9 cellular contexts compared by ENCODE assay signal in genomic region chr15:89399390-89400120, GRCh38.
DNase-seq lines count a peak whose midpoint lies in the region; TF ChIP-seq lines count a peak whose summit lies in the region.
"Had no signal": no experiment of that assay in that cellular context is flagged by ENCODE, and none has a peak within 500 bp of the region (broad histone marks: within the 10 kb centered on the region; RNA-seq: fewer than 3 reads in every experiment).

No MANE protein-coding gene starts in this region.

- peaks cover 7% of the 10 kb centered on the region; the same call in 1 of the 2 replicates for H3K4me1 ChIP-seq in H9 (ENCODE audit: insufficient read depth, low read length)

- H4K20me1 ChIP-seq in H9 (ENCODE audit: control insufficient read depth, insufficient read depth, insufficient read length) = no peaks in the 10 kb centered on the region

- H3K27me3 ChIP-seq in H9 (ENCODE audit: insufficient read depth, low read length) = peaks cover 96% of the 10 kb centered on the region

- no peak overlapping the region for H3K4ac ChIP-seq in H9 (ENCODE audit: low read depth, low read length)

- H4K91ac ChIP-seq in H9 (ENCODE audit: insufficient read length, low read depth, low read length) = no peak overlapping the region

- no peaks in the 10 kb centered on the region for H3K9me3 Mint-ChIP-seq in activated CD4-positive, alpha-beta T cell treated with anti-CD3 and anti-CD28 coated beads, Interleukin-2, amount 10 ng/mL, durations not matched to agents 24 days and 14 days
- H3K9me3 Mint-ChIP-seq in H9 = peaks cover 0 to 14% of the 10 kb centered on the region in 2 experiments; a peak in 2 of 5 replicates
- H3K9me3 Mint-ChIP-seq in activated CD4-positive, alpha-beta memory T cell treated with anti-CD3 and anti-CD28 coated beads, Interleukin-2, amount 10 ng/mL, durations not matched to agents 7 days and 5 days = no peaks in the 10 kb centered on the region

- no peaks in the 10 kb centered on the region for H3K79me2 ChIP-seq in H9 (ENCODE audit: insufficient read depth, low read length)

- CTCF ChIA-PET in activated CD4-positive, alpha-beta memory T cell treated with anti-CD3 and anti-CD28 coated beads, Interleukin-2, amount 10 ng/mL, durations not matched to agents 7 days and 5 days (lab: Charles Lee) = interaction anchor here (0.6 to 6.2 kb wide), 6 partner anchors 13 to 1971 kb away, joined by 3 to 51 read pairs (median 4); no protein-coding TSS in a partner anchor

- peak overlapping the region; percentile 78 for H3K4me3 Mint-ChIP-seq in activated CD4-positive, alpha-beta T cell treated with anti-CD3 and anti-CD28 coated beads, Interleukin-2, amount 10 ng/mL, durations not matched to agents 24 days and 14 days
- H3K4me3 Mint-ChIP-seq in H9 = peak overlapping the region; percentile 51 to 71; a peak in 4 of 5 replicates
- peak overlapping the region; percentile 69 for H3K4me3 Mint-ChIP-seq in activated CD4-positive, alpha-beta memory T cell treated with anti-CD3 and anti-CD28 coated beads, Interleukin-2, amount 10 ng/mL, durations not matched to agents 7 days and 5 days

- H2BK5ac ChIP-seq in H9 (ENCODE audit: insufficient read length, low read length) = no peak overlapping the region

- no peak overlapping the region for H2AK5ac ChIP-seq in H9 (ENCODE audit: insufficient read length, low read length)

- no peak overlapping the region for H3K14ac ChIP-seq in H9 (ENCODE audit: insufficient read depth, low read length)

- peaks cover 69% of the 10 kb centered on the region for H3K27me3 Mint-ChIP-seq in activated CD4-positive, alpha-beta T cell treated with anti-CD3 and anti-CD28 coated beads, Interleukin-2, amount 10 ng/mL, durations not matched to agents 24 days and 14 days
- H3K27me3 Mint-ChIP-seq in H9 (ENCODE audit: low read depth) = peaks cover 99% of the 10 kb centered on the region
- peaks cover 76% of the 10 kb centered on the region for H3K27me3 Mint-ChIP-seq in activated CD4-positive, alpha-beta memory T cell treated with anti-CD3 and anti-CD28 coated beads, Interleukin-2, amount 10 ng/mL, durations not matched to agents 7 days and 5 days

- no peaks in the 10 kb centered on the region for H3K79me1 ChIP-seq in H9 (ENCODE audit: insufficient read depth, low read depth, low read length, poor library complexity, severe bottlenecking)

- peak overlapping the region; percentile 47 for H3K4me2 ChIP-seq in H9 (ENCODE audit: insufficient read depth, insufficient read length, low read length)

- intact Hi-C loops in activated CD4-positive, alpha-beta T cell treated with anti-CD3 and anti-CD28 coated beads, Interleukin-2, amount 10 ng/mL, durations not matched to agents 24 days and 14 days (cut with micrococcal nuclease) = loop anchor here (2.0 kb wide), 1 partner anchor 41 kb away; no protein-coding TSS in a partner anchor

- no peak overlapping the region for H2BK15ac ChIP-seq in H9 (ENCODE audit: low read depth, low read length)

- no peak overlapping the region for H3K9ac ChIP-seq in H9 (ENCODE audit: extremely low read depth, insufficient read length, low read length)

- POLR2A ChIA-PET in activated CD4-positive, alpha-beta memory T cell treated with anti-CD3 and anti-CD28 coated beads, Interleukin-2, amount 10 ng/mL, durations not matched to agents 7 days and 5 days (lab: Charles Lee) = interaction anchor here (0.9 to 1.5 kb wide), 2 partner anchors 10 to 65 kb away, joined by 3 read pairs; partner anchors contain the start of gene POLG

- H2BK120ac ChIP-seq in H9 (ENCODE audit: low read depth, low read length, poor library complexity, severe bottlenecking) = no peak overlapping the region

- peak overlapping the region; percentile 41 for H3K27ac Mint-ChIP-seq in activated CD4-positive, alpha-beta T cell treated with anti-CD3 and anti-CD28 coated beads, Interleukin-2, amount 10 ng/mL, durations not matched to agents 24 days and 14 days
- H3K27ac Mint-ChIP-seq in H9 = no peak overlapping the region
- H3K27ac Mint-ChIP-seq in activated CD4-positive, alpha-beta memory T cell treated with anti-CD3 and anti-CD28 coated beads, Interleukin-2, amount 10 ng/mL, durations not matched to agents 7 days and 5 days = no peak overlapping the region

- DNase-seq in activated CD4-positive, alpha-beta T cell treated with anti-CD3 and anti-CD28 coated beads, Interleukin-2, amount 10 ng/mL, durations not matched to agents 24 days and 14 days = peak; percentile 79
- no peak for DNase-seq in activated CD4-positive, alpha-beta T cell treated with anti-CD3 and anti-CD28 coated beads, Interleukin-2, amount 50 U/mL, for 1 hour
- DNase-seq in H9 (peak; percentile 70), NCI-H1417 (lab: John Stamatoyannopoulos, UW) (peak; percentile 50 to 88 (median 87)), fibroblast of villous mesenchyme (ENCODE audit: low read depth) (peak; percentile 21), pons (ENCODE audit: low spot score) (peak; percentile 48), kidney glomerular epithelial cell (lab: John Stamatoyannopoulos, UW) (no peak)
- DNase-seq in activated CD4-positive, alpha-beta memory T cell treated with anti-CD3 and anti-CD28 coated beads, Interleukin-2, amount 10 ng/mL, durations not matched to agents 7 days and 5 days = peak; percentile 41

- no peak overlapping the region for H4K8ac ChIP-seq in H9 (replicated peaks; ENCODE audit: insufficient read length, low read depth, low read length)

- no peak overlapping the region for H3K23ac ChIP-seq in H9 (ENCODE audit: insufficient read length, low read depth, low read length)

- H3K36me3 Mint-ChIP-seq in activated CD4-positive, alpha-beta T cell treated with anti-CD3 and anti-CD28 coated beads, Interleukin-2, amount 10 ng/mL, durations not matched to agents 24 days and 14 days (ENCODE audit: low read depth) = no peaks in the 10 kb centered on the region
- H3K36me3 Mint-ChIP-seq in H9 (ENCODE audit: insufficient read depth in 1 of 3, low read depth in 3 of 3) = no peaks in the 10 kb centered on the region; a peak in 1 of 7 replicates
- H3K36me3 Mint-ChIP-seq in activated CD4-positive, alpha-beta memory T cell treated with anti-CD3 and anti-CD28 coated beads, Interleukin-2, amount 10 ng/mL, durations not matched to agents 7 days and 5 days (ENCODE audit: low read depth) = no peaks in the 10 kb centered on the region

- no peak overlapping the region for H3K27ac ChIP-seq in H9 (ENCODE audit: insufficient read length, low read depth, low read length)
- H3K27ac ChIP-seq: epithelial cell of prostate had no signal

- H2BK12ac ChIP-seq in H9 (ENCODE audit: insufficient read length, low read depth, low read length) = no peak overlapping the region

- peak overlapping the region; percentile 52 for H3K4me3 ChIP-seq in fibroblast of villous mesenchyme (ENCODE audit: low read depth, low read length)

- H3K56ac ChIP-seq in H9 (ENCODE audit: insufficient read length, low read depth, low read length) = no peak overlapping the region

- peaks cover 14% of the 10 kb centered on the region for H3K4me1 Mint-ChIP-seq in activated CD4-positive, alpha-beta T cell treated with anti-CD3 and anti-CD28 coated beads, Interleukin-2, amount 10 ng/mL, durations not matched to agents 24 days and 14 days
- peaks cover 19 to 36% of the 10 kb centered on the region in 2 experiments for H3K4me1 Mint-ChIP-seq in H9
- peaks cover 19% of the 10 kb centered on the region for H3K4me1 Mint-ChIP-seq in activated CD4-positive, alpha-beta memory T cell treated with anti-CD3 and anti-CD28 coated beads, Interleukin-2, amount 10 ng/mL, durations not matched to agents 7 days and 5 days

- H2AFZ ChIP-seq in H9 (ENCODE audit: low read length) = no peak overlapping the region

- no peak overlapping the region for H3K18ac ChIP-seq in H9 (ENCODE audit: insufficient read length, low read depth, low read length)

- TF ChIP-seq CTCF in H9 (conservative IDR thresholded peaks at IDR 0.05) (peak; percentile 73), fibroblast of villous mesenchyme (IDR thresholded peaks at IDR 0.05; ENCODE audit: insufficient read depth, low read depth, low read length) (peak; percentile 51)

- no peaks in the 10 kb centered on the region for H3K9me3 ChIP-seq in H9 (ENCODE audit: control insufficient read depth, low read depth, low read length)

- no peak overlapping the region for H2BK20ac ChIP-seq in H9 (ENCODE audit: low read depth, low read length, poor library complexity, severe bottlenecking)

- H4K5ac ChIP-seq in H9 (ENCODE audit: insufficient read length, low read depth, low read length) = no peak overlapping the region

- no CpG with 5 or more reads among the region's 64 CpGs for WGBS in H9 (ENCODE audit: extremely low coverage, insufficient read length, low lambda C conversion rate)

- H3T11ph ChIP-seq in H9 (ENCODE audit: low read length) = no peak overlapping the region

- peaks cover 3% of the 10 kb centered on the region for H3K23me2 ChIP-seq in H9 (ENCODE audit: insufficient read length, low read depth, low read length, poor library complexity, severe bottlenecking)

Comparison
In these comparisons a context has a peak if more than half of its experiments do, and no peak if none do; other contexts are left out.
1. DNase-seq: peak in activated CD4-positive, alpha-beta T cell treated with anti-CD3 and anti-CD28 coated beads, Interleukin-2, amount 10 ng/mL, durations not matched to agents 24 days and 14 days (single experiment), H9 (single experiment), NCI-H1417 (3 of 3), activated CD4-positive, alpha-beta memory T cell treated with anti-CD3 and anti-CD28 coated beads, Interleukin-2, amount 10 ng/mL, durations not matched to agents 7 days and 5 days (single experiment), fibroblast of villous mesenchyme (single experiment) and pons (single experiment); none in activated CD4-positive, alpha-beta T cell treated with anti-CD3 and anti-CD28 coated beads, Interleukin-2, amount 50 U/mL, for 1 hour (single experiment) and kidney glomerular epithelial cell (single experiment).
2. Peak in every context shown above with its lines, with median percentiles within 50 percentile points of each other: H3K4me3 Mint-ChIP-seq.